20 cellular contexts compared by ENCODE assay signal in the genomic region with DNA sequence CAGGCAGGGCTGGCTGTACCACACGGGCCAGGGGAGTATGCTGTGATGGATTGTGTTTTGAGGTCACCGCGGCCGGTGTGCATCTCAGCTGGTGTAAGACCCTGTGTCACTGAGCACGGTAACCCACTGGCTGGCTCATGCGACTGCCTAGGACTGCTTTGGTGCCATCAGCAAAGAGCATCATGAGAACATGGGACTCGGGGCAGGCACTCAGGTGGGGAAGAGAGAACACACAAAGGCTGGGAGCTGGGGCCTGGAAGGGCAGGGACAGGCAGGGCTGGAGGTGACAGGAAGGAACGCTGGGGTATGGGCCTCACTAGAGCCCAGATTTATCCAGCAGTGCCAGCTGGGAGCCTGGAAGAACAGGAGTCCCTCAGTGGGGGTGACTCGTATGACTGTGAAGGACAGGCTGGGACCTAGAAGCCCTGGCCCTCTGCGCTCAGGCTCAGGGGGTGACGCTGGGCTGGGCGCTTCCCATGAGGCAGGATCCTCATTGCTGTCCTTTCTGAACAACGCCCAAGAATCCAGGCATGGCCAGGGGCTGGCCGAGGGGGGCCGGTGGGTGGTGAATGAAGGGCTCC.
"Had no signal": no experiment of that assay in that cellular context is flagged by ENCODE, and none has a peak within 500 bp of the region (broad histone marks: within the 10 kb centered on the region; RNA-seq: fewer than 3 reads in every experiment).

No MANE protein-coding gene starts in this region.

- H3K4me3 ChIP-seq: coronary artery, esophagus muscularis mucosa, lower lobe of right lung, pancreas, right lobe of liver, SK-N-MC, upper lobe of left lung had no signal

- H3K36me3 Mint-ChIP-seq: activated naive CD8-positive, alpha-beta T cell treated with anti-CD3 and anti-CD28 coated beads, Interleukin-2, amount 10 ng/mL, durations not matched to agents 7 days and 5 days; naive thymus-derived CD8-positive, alpha-beta T cell had no signal

- H3K36me3 ChIP-seq: esophagus muscularis mucosa, lower lobe of right lung, neutrophil, pancreas, right lobe of liver, upper lobe of left lung had no signal

- H3K4me3 Mint-ChIP-seq: activated CD4-positive, alpha-beta memory T cell treated with anti-CD3 and anti-CD28 coated beads, Interleukin-2, amount 10 ng/mL, durations not matched to agents 7 days and 5 days; activated CD4-positive, alpha-beta T cell treated with anti-CD3 and anti-CD28 coated beads, Interleukin-2, amount 10 ng/mL, durations not matched to agents 24 days and 14 days; activated naive CD4-positive, alpha-beta T cell treated with anti-CD3 and anti-CD28 coated beads for 36 hours; activated naive CD8-positive, alpha-beta T cell treated with anti-CD3 and anti-CD28 coated beads, Interleukin-2, amount 10 ng/mL, durations not matched to agents 7 days and 5 days; activated T-helper 17 cell treated with anti-CD3 and anti-CD28 coated beads, Interleukin-2, amount 50 U/mL, for 72 hours; naive thymus-derived CD8-positive, alpha-beta T cell; T-helper 17 cell had no signal

- H3K27ac ChIP-seq: coronary artery, esophagus muscularis mucosa, lower lobe of right lung, neutrophil, pancreas, right lobe of liver, SK-N-MC, upper lobe of left lung had no signal

- H3K27ac Mint-ChIP-seq: activated CD4-positive, alpha-beta memory T cell treated with anti-CD3 and anti-CD28 coated beads, Interleukin-2, amount 10 ng/mL, durations not matched to agents 7 days and 5 days; activated CD4-positive, alpha-beta T cell treated with anti-CD3 and anti-CD28 coated beads, Interleukin-2, amount 10 ng/mL, durations not matched to agents 24 days and 14 days; activated naive CD4-positive, alpha-beta T cell treated with anti-CD3 and anti-CD28 coated beads for 36 hours; activated naive CD8-positive, alpha-beta T cell treated with anti-CD3 and anti-CD28 coated beads, Interleukin-2, amount 10 ng/mL, durations not matched to agents 7 days and 5 days; activated T-helper 17 cell treated with anti-CD3 and anti-CD28 coated beads, Interleukin-2, amount 50 U/mL, for 72 hours; T-helper 17 cell had no signal

- H3K9me3 Mint-ChIP-seq: activated CD4-positive, alpha-beta memory T cell treated with anti-CD3 and anti-CD28 coated beads, Interleukin-2, amount 10 ng/mL, durations not matched to agents 7 days and 5 days; activated CD4-positive, alpha-beta T cell treated with anti-CD3 and anti-CD28 coated beads, Interleukin-2, amount 10 ng/mL, durations not matched to agents 24 days and 14 days; activated naive CD4-positive, alpha-beta T cell treated with anti-CD3 and anti-CD28 coated beads for 36 hours; activated naive CD8-positive, alpha-beta T cell treated with anti-CD3 and anti-CD28 coated beads, Interleukin-2, amount 10 ng/mL, durations not matched to agents 7 days and 5 days; activated T-helper 17 cell treated with anti-CD3 and anti-CD28 coated beads, Interleukin-2, amount 50 U/mL, for 72 hours; naive thymus-derived CD8-positive, alpha-beta T cell had no signal

- H3K4me1 ChIP-seq: esophagus muscularis mucosa, lower lobe of right lung, pancreas, right lobe of liver, upper lobe of left lung had no signal

- H3K27me3 ChIP-seq: pancreas, right lobe of liver, upper lobe of left lung had no signal

- ATAC-seq: activated T-helper 17 cell treated with anti-CD3 and anti-CD28 coated beads, Interleukin-2, amount 50 U/mL, for 72 hours; naive thymus-derived CD8-positive, alpha-beta T cell; right lobe of liver; T-helper 17 cell had no signal

- DNase-seq: activated CD4-positive, alpha-beta memory T cell treated with anti-CD3 and anti-CD28 coated beads, Interleukin-2, amount 10 ng/mL, durations not matched to agents 7 days and 5 days; activated CD4-positive, alpha-beta T cell treated with anti-CD3 and anti-CD28 coated beads, Interleukin-2, amount 10 ng/mL, durations not matched to agents 24 days and 14 days; activated naive CD8-positive, alpha-beta T cell treated with anti-CD3 and anti-CD28 coated beads, Interleukin-2, amount 10 ng/mL, durations not matched to agents 7 days and 5 days; amniotic stem cell; left colon; lower lobe of right lung; naive thymus-derived CD8-positive, alpha-beta T cell; small intestine; stimulated activated CD4-positive, alpha-beta T cell treated with anti-CD3 and anti-CD28 coated beads, Interleukin-2, amount 100 ng/mL, for 48 hours; stimulated activated naive CD4-positive, alpha-beta T cell; T-helper 17 cell; upper lobe of left lung had no signal

- H3K4me1 Mint-ChIP-seq: activated CD4-positive, alpha-beta T cell treated with anti-CD3 and anti-CD28 coated beads, Interleukin-2, amount 10 ng/mL, durations not matched to agents 24 days and 14 days; activated T-helper 17 cell treated with anti-CD3 and anti-CD28 coated beads, Interleukin-2, amount 50 U/mL, for 72 hours had no signal

- H3K9me3 ChIP-seq: esophagus muscularis mucosa, lower lobe of right lung, neutrophil, pancreas, right lobe of liver, upper lobe of left lung had no signal
